ENCODE assay signal across 21 cellular contexts in the genomic region with DNA sequence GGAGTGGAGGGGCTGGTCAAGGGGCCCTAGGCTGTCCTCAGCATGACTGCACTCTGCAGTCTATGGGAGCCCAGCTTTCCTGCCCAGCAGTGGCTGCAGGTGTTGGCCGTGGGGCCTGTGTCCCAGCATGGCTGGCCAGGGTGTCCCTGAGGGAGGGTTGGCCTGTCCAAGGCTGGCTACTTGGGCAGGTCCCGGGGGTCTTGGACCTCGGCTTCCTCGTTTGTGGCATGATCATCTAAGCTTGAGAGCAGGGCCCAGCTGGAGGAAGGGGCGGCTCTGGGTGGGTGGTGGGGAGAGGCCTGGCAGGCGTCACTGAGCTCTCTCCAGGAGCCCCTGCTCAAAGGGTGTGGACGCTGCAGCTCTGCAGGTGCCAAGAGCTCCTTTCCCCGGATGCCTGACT. TPM values are rescaled to one million over a fixed set of nuclear protein-coding genes. Genes with fewer than 3 reads are reported as not detected.
A peak's percentile ranks its signal among the peaks of the same experiment; 100 is the strongest.
DNase-seq lines count a peak whose midpoint lies in the region; ATAC-seq, FAIRE-seq and TF ChIP-seq lines count a peak whose summit lies in the region.
"Had no signal": no experiment of that assay in that cellular context is flagged by ENCODE, and none has a peak within 500 bp of the region (broad histone marks: within the 10 kb centered on the region; RNA-seq: fewer than 3 reads in every experiment).

No MANE protein-coding gene starts in this region.

- no peak for FAIRE-seq in kidney (lab: Jason Lieb, UNC)
- FAIRE-seq: GM12878, GM19239 had no signal

- H2BK12ac ChIP-seq in neuronal stem cell (ENCODE audit: low read length): no peak overlapping the region

- no peaks in the 10 kb centered on the region for H3K36me3 ChIP-seq in kidney (ENCODE audit: control insufficient read depth in 1 of 2, insufficient read depth in 2 of 2, low read length in 2 of 2)
- no peaks in the 10 kb centered on the region for H3K36me3 ChIP-seq in neuronal stem cell (replicated peaks in 1 of 2; ENCODE audit: control insufficient read depth in 2 of 2, insufficient read depth in 2 of 2, low read length in 2 of 2)
- H3K36me3 ChIP-seq in upper lobe of right lung: no peaks in the 10 kb centered on the region

- H2AK5ac ChIP-seq in neuronal stem cell (ENCODE audit: low read depth, low read length): no peak overlapping the region

- no peak overlapping the region for H3K27ac Mint-ChIP-seq in chondrocyte (ENCODE audit: unreplicated experiment)
- H3K27ac Mint-ChIP-seq: CD4-positive, alpha-beta memory T cell; H9; HFFc6 had no signal

- H3K4me2 ChIP-seq in neuronal stem cell (ENCODE audit: insufficient read depth, low read length, poor library complexity, severe bottlenecking): no peak overlapping the region

- no peak overlapping the region for H3K4ac ChIP-seq in neuronal stem cell (ENCODE audit: low read length)

- no peaks in the 10 kb centered on the region for H3K36me3 Mint-ChIP-seq in chondrocyte (ENCODE audit: low read depth)
- H3K36me3 Mint-ChIP-seq: CD4-positive, alpha-beta memory T cell had no signal

- H3K27me3 ChIP-seq in neuronal stem cell (ENCODE audit: control insufficient read depth in 3 of 3, insufficient read depth in 3 of 3, low read depth in 1 of 3, low read length in 3 of 3): peaks cover 0 to 38% (median 0%) of the 10 kb centered on the region in 3 experiments
- H3K27me3 ChIP-seq in upper lobe of right lung: peaks cover 16% of the 10 kb centered on the region

- no peak overlapping the region for H2BK120ac ChIP-seq in neuronal stem cell (ENCODE audit: low read depth, low read length)

- peak overlapping the region; percentile 20 for H3K18ac ChIP-seq in neuronal stem cell (ENCODE audit: low read length)

- H2AFZ ChIP-seq in neuronal stem cell (ENCODE audit: low read length): no peak overlapping the region
- H2AFZ ChIP-seq: GM23248 had no signal

- no CpG with 5 or more reads among the region's 8 CpGs for WGBS in neuronal stem cell (ENCODE audit: extremely low coverage in 2 of 2, insufficient read length in 2 of 2, insufficient replicate concordance in 1 of 2), 2 donors

- no peak overlapping the region for H3K23ac ChIP-seq in neuronal stem cell (ENCODE audit: low read depth, low read length, poor library complexity)

- no peak overlapping the region for H4K8ac ChIP-seq in neuronal stem cell (ENCODE audit: low read depth, low read length)

- H3K9ac ChIP-seq in kidney (ENCODE audit: low read length in 2 of 2): no peak overlapping the region
- no peak overlapping the region for H3K9ac ChIP-seq in neuronal stem cell (ENCODE audit: low read depth, low read length, poor library complexity)
- H3K9ac ChIP-seq: GM23248 had no signal

- H3K79me1 ChIP-seq in neuronal stem cell (ENCODE audit: low read depth, low read length): no peaks in the 10 kb centered on the region

- H3K4me3 ChIP-seq in kidney (ENCODE audit: low read length in 2 of 2) (no peak overlapping the region), neuronal stem cell (ENCODE audit: low read length in 2 of 2) (no peak overlapping the region), upper lobe of right lung (no peak overlapping the region)
- H3K4me3 ChIP-seq: GM12878, GM23248 had no signal

- ATAC-seq in upper lobe of right lung: no peak
- ATAC-seq in HG03354 (IDR thresholded peaks at IDR 0.05; ENCODE audit: poor library complexity, severe bottlenecking, unreplicated experiment): no peak
- ATAC-seq: GM12878, HCT116 had no signal

- H3K4me1 ChIP-seq in kidney (ENCODE audit: control insufficient read depth in 1 of 2, insufficient read depth in 1 of 2, low read depth in 1 of 2, low read length in 2 of 2): peaks cover 0 to 3% of the 10 kb centered on the region in 2 donors
- no peaks in the 10 kb centered on the region for H3K4me1 ChIP-seq in neuronal stem cell (ENCODE audit: control insufficient read depth in 2 of 2, insufficient read depth in 1 of 2, low read depth in 1 of 2, low read length in 2 of 2)
- no peaks in the 10 kb centered on the region for H3K4me1 ChIP-seq in upper lobe of right lung

- intact Hi-C loops in kidney (cut with DNase I) (no loop called here), upper lobe of right lung (cut with DNase I) (no loop called here)

- no peak overlapping the region for H2BK15ac ChIP-seq in neuronal stem cell (ENCODE audit: low read length)

- H3K9me3 ChIP-seq in kidney (ENCODE audit: control insufficient read depth in 1 of 2, low read length in 2 of 2) (no peaks in the 10 kb centered on the region), neuronal stem cell (replicated peaks in 1 of 2; ENCODE audit: control insufficient read depth in 2 of 2, insufficient read depth in 1 of 2, low read depth in 1 of 2, low read length in 2 of 2) (no peaks in the 10 kb centered on the region), upper lobe of right lung (no peaks in the 10 kb centered on the region)

- no peak overlapping the region for H3K4me3 Mint-ChIP-seq in chondrocyte (ENCODE audit: unreplicated experiment)
- H3K4me3 Mint-ChIP-seq: CD4-positive, alpha-beta memory T cell; H9; HFFc6 had no signal

- H3K9me3 Mint-ChIP-seq in chondrocyte (ENCODE audit: low read depth): no peaks in the 10 kb centered on the region
- H3K9me3 Mint-ChIP-seq: CD4-positive, alpha-beta memory T cell; H9; HFFc6 had no signal

- H3K27ac ChIP-seq in kidney (ENCODE audit: low read depth in 2 of 2, low read length in 2 of 2) (no peak overlapping the region), neuronal stem cell (replicated peaks; ENCODE audit: low read length) (no peak overlapping the region), upper lobe of right lung (no peak overlapping the region)
- H3K27ac ChIP-seq: GM23248 had no signal

- no peak overlapping the region for H4K91ac ChIP-seq in neuronal stem cell (ENCODE audit: low read depth, low read length, poor library complexity)

- DNase-seq in chondrocyte (ENCODE audit: low spot score) (peak; percentile 87), kidney (peak; percentile 53), neuronal stem cell (ENCODE audit: low spot score) (no peak), upper lobe of right lung (peak; percentile 54), NCI-H146 treated with DMSO at 0.1 percent for 48 hours (lab: John Stamatoyannopoulos, UW; ENCODE audit: unreplicated experiment) (no peak), KG1 (lab: John Stamatoyannopoulos, UW) (no peak)
- DNase-seq: C1 segment of cervical spinal cord; Calu3; CD4-positive, alpha-beta memory T cell; COR-L47; DMS153; DMS79; EL; GDM1; GM23248; H9; HFFc6 had no signal

- no peaks in the 10 kb centered on the region for H3K4me1 Mint-ChIP-seq in chondrocyte (ENCODE audit: low read depth)
- H3K4me1 Mint-ChIP-seq: CD4-positive, alpha-beta memory T cell had no signal

- H2BK5ac ChIP-seq in neuronal stem cell (ENCODE audit: low read length): no peak overlapping the region

- H3K14ac ChIP-seq in neuronal stem cell (ENCODE audit: low read length): no peak overlapping the region

- H3K27me3 Mint-ChIP-seq in chondrocyte (ENCODE audit: low read depth): peaks cover 36% of the 10 kb centered on the region
- H3K27me3 Mint-ChIP-seq: CD4-positive, alpha-beta memory T cell had no signal

- TF ChIP-seq CTCF in chondrocyte (IDR thresholded peaks at IDR 0.05) (no peak), kidney (IDR thresholded peaks at IDR 0.05; ENCODE audit: borderline replicate concordance, extremely low read depth, insufficient read depth) (no peak), upper lobe of right lung (IDR thresholded peaks at IDR 0.05) (no peak)

RNA-seq across cellular contexts. Expression of a gene that starts 43.7 kb away (rescaled TPM):
- total RNA-seq in chondrocyte (0.49 to 0.92 TPM (median 0.89 TPM) in 3 replicates), kidney (8.3 TPM), upper lobe of right lung (0.52 TPM)
- 3.8 TPM for polyA plus RNA-seq in kidney (ENCODE audit: insufficient read depth, low read depth, low replicate concordance)
- 1.5 TPM for polyA plus RNA-seq in neuronal stem cell (2013, experiment 1 of 2)
- polyA plus RNA-seq in neuronal stem cell (2013, experiment 2 of 2): 1.4 TPM
- total RNA-seq: Calu3; CD4-positive, alpha-beta memory T cell; GM12878 had no signal
- polyA plus RNA-seq: CD4-positive, alpha-beta memory T cell had no signal

Comparison
In these comparisons a context has a peak if more than half of its experiments do, and no peak if none do; other contexts are left out.
1. DNase-seq: peak in chondrocyte (single experiment), kidney (single experiment) and upper lobe of right lung (single experiment); none in neuronal stem cell (single experiment), NCI-H146 treated with DMSO at 0.1 percent for 48 hours (single experiment) and KG1 (single experiment).